ENCODE assay signal across 8 cellular contexts in the genomic region with DNA sequence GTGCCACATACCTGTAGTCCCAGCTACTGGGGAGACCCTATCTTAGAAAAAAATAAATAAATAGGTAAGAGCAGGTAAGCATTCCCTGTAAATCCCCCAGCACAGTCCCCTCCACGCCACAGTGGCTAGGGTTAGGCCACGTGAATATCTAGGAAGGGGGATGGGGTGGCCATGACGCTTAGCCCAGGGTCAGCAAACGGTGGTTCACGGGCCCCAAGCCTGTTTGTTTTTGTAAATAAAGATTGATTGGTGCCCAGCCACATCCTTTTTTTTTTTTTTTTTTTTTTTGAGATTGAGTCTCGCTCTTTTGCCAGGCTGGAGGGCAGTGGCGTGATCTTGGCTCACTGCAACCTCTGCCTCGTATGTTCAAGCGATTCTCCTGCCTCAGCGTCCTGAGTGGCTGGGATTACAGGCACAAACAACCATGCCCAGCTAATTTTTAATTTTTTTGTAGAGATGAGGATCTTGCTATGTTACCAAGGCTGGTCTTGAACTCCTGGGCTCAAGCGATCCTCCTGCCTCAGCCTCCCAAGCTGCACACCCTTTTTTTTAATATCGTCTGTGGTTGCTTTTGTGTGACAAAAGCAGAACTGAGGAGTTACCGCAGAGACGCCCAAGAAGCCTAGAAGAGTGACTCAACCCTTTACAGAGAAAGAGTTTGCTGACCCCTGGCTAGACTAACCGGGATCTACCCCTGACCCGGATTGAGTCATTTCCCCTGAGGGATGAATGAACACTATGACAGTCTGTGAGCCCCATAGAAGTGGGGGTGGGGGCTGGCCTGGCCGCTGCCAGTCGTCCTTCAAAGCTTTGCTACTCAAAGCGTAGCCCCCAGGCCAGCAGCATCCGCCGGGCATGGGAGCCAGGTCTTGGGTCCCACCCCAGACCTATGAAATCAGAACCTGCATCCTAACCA.
A peak's percentile ranks its signal among the peaks of the same experiment; 100 is the strongest.
DNase-seq lines count a peak whose midpoint lies in the region; ATAC-seq and TF ChIP-seq lines count a peak whose summit lies in the region.

No MANE protein-coding gene starts in this region.

- RAD21 ChIA-PET in HCT116 (lab: Charles Lee; ENCODE audit: low non-redundant PET in 1 of 2, low total read pairs in 2 of 2, uncharacterized antibody in 2 of 2, unreplicated experiment in 2 of 2), result no interaction called here

- TF ChIP-seq CTCF in CD14-positive monocyte (IDR thresholded peaks at IDR 0.05) (peak; percentile 40), HCT116 (IDR thresholded peaks at IDR 0.05 in 2 of 3, conservative IDR thresholded peaks at IDR 0.05 in 1 of 3; ENCODE audit: borderline replicate concordance in 1 of 3, insufficient read depth in 1 of 3, low read depth in 2 of 3, low read length in 2 of 3) (peak in 2 of 3 experiments; percentile 28 to 36; a peak in 4 of 6 replicates), foreskin fibroblast (IDR thresholded peaks at IDR 0.05; ENCODE audit: low read depth, low read length) (peak; percentile 17), parathyroid adenoma (IDR thresholded peaks at IDR 0.05) (no peak)

- H3K4me2 ChIP-seq in HCT116 (ENCODE audit: low read length), result peak overlapping the region; percentile 71
- H3K4me2 ChIP-seq in parathyroid adenoma (ENCODE audit: low read length), result no peak overlapping the region

- H3K36me3 Mint-ChIP-seq in CD14-positive monocyte, result peaks cover 5 to 12% of the 10 kb centered on the region in 2 donors

- no peaks in the 10 kb centered on the region for H3K36me3 ChIP-seq in HCT116 (ENCODE audit: control insufficient read depth in 1 of 2, insufficient read depth in 2 of 2, low read length in 2 of 2)
- H3K36me3 ChIP-seq in parathyroid adenoma (ENCODE audit: control insufficient read depth, insufficient read depth, low read length), result no peaks in the 10 kb centered on the region

- no peaks in the 10 kb centered on the region for H3K27me3 ChIP-seq in HCT116 (ENCODE audit: insufficient read depth, low read length)
- H3K27me3 ChIP-seq in parathyroid adenoma (ENCODE audit: control insufficient read depth, insufficient read depth, low read length), result no peaks in the 10 kb centered on the region

- H2AFZ ChIP-seq in HCT116 (ENCODE audit: low read depth, low read length, poor library complexity, severe bottlenecking) (peak overlapping the region; percentile 20), parathyroid adenoma (no peak overlapping the region)

- TF ChIP-seq POLR2A in HCT116 (IDR thresholded peaks at IDR 0.05; ENCODE audit: borderline replicate concordance, extremely low read depth, insufficient read depth, insufficient read length), result no peak

- BruUV-seq in HCT116 (replicated peaks; lab: Mats Ljungman, UMichigan), result no TSS peak

- H3K4me3 ChIP-seq in HCT116 (replicated peaks in 1 of 2; ENCODE audit: low read depth in 1 of 2, low read length in 2 of 2) (peak overlapping the region in 1 of 2 experiments; percentile 25; a peak in 3 of 4 replicates), foreskin fibroblast (ENCODE audit: low read depth in 1 of 2, low read length in 2 of 2) (no peak overlapping the region), parathyroid adenoma (ENCODE audit: low read depth, low read length) (no peak overlapping the region)

- peak overlapping the region; percentile 91 to 98 (median 96) for H3K27ac Mint-ChIP-seq in CD14-positive monocyte

- peaks cover 0 to 5% (median 2%) of the 10 kb centered on the region in 7 donors for H3K9me3 Mint-ChIP-seq in CD14-positive monocyte

- H3K9me2 ChIP-seq in HCT116 (ENCODE audit: insufficient read depth), result no peaks in the 10 kb centered on the region

- ATAC-seq in HCT116, result peak; percentile 84
- no peak for ATAC-seq in HG03442 (IDR thresholded peaks at IDR 0.05; ENCODE audit: unreplicated experiment)
- no peak for ATAC-seq in HG03025 (IDR thresholded peaks at IDR 0.05; ENCODE audit: low FRiP score, unreplicated experiment)

- no peaks in the 10 kb centered on the region for H4K20me1 ChIP-seq in HCT116 (ENCODE audit: insufficient read depth)

- H3K4me1 Mint-ChIP-seq in CD14-positive monocyte, result peaks cover 77% of the 10 kb centered on the region

- H3K27ac ChIP-seq in HCT116 (ENCODE audit: low read depth, low read length) (peak overlapping the region; percentile 21), parathyroid adenoma (peak overlapping the region; percentile 17)

- CTCF ChIA-PET in HCT116 (lab: Charles Lee), result no interaction called here

- H3K9ac ChIP-seq in HCT116 (ENCODE audit: low read length) (peak overlapping the region; percentile 42), parathyroid adenoma (no peak overlapping the region)

- DNase-seq in CD14-positive monocyte (ENCODE audit: low spot score), result peak; percentile 95
- DNase-seq in HCT116 (ENCODE audit: low read depth, low spot score), result peak; percentile 79
- peak; percentile 86 for DNase-seq in SW480 (ENCODE audit: low spot score)
- peak; percentile 94 to 96 for DNase-seq in foreskin fibroblast
- DNase-seq in NCI-H1694 (lab: John Stamatoyannopoulos, UW), result no peak

- H3K4me1 ChIP-seq in HCT116 (ENCODE audit: control insufficient read depth in 1 of 2, insufficient read depth in 2 of 2, low read length in 2 of 2) (peaks cover 45 to 77% of the 10 kb centered on the region in 2 experiments), parathyroid adenoma (peaks cover 2% of the 10 kb centered on the region)

- TF ChIP-seq RAD21 in HCT116 (IDR thresholded peaks at IDR 0.05; ENCODE audit: low read depth), result peak; percentile 80

- H3K79me2 ChIP-seq in HCT116 (ENCODE audit: insufficient read depth, low read length) (no peaks in the 10 kb centered on the region), parathyroid adenoma (no peaks in the 10 kb centered on the region)

- H3K27me3 Mint-ChIP-seq in CD14-positive monocyte (ENCODE audit: low read depth in 3 of 3), result peaks cover 0 to 9% (median 3%) of the 10 kb centered on the region in 3 donors

- POLR2A ChIA-PET in HCT116 (lab: Charles Lee), result interaction anchor here (1.1 kb wide), 1 partner anchor 9 kb away, joined by 3 read pairs; no protein-coding TSS in a partner anchor

- peak overlapping the region; percentile 60 to 68 for H3K4me3 Mint-ChIP-seq in CD14-positive monocyte

- intact Hi-C loops in CD14-positive monocyte (cut with micrococcal nuclease) (loop anchor here (2.0 to 10.0 kb wide), 7 partner anchors 32 to 286 kb away; a partner anchor contains a TSS), HCT116 (cut with micrococcal nuclease) (loop anchor here (5.0 kb wide), 1 partner anchor 114 kb away; a partner anchor contains a TSS)

- H3K9me3 ChIP-seq in HCT116 (ENCODE audit: control insufficient read depth in 1 of 2, insufficient read depth in 1 of 2, low read depth in 1 of 2, low read length in 2 of 2), result no peaks in the 10 kb centered on the region
- H3K9me3 ChIP-seq in parathyroid adenoma (ENCODE audit: control insufficient read depth, low read length), result no peaks in the 10 kb centered on the region

TF ChIP-seq in HCT116, 20 proteins besides CTCF, POLR2A, EP300 and RAD21 (continues in another document):
- TF ChIP-seq TCF7L2 (IDR thresholded peaks at IDR 0.05; ENCODE audit: borderline replicate concordance, extremely low read depth, insufficient read depth, insufficient read length), result no peak
- TF ChIP-seq CEBPB (IDR thresholded peaks at IDR 0.05; ENCODE audit: low read depth), result no peak
- no peak for TF ChIP-seq EZH2phosphoT487 (IDR thresholded peaks at IDR 0.05; ENCODE audit: borderline replicate concordance)
- peak; percentile 73; the same call in 1 of the 2 replicates for TF ChIP-seq SP1 (IDR thresholded peaks at IDR 0.05; ENCODE audit: low read depth)
- TF ChIP-seq ZFX (IDR thresholded peaks at IDR 0.05), result no peak
- TF ChIP-seq, protein P1, sequence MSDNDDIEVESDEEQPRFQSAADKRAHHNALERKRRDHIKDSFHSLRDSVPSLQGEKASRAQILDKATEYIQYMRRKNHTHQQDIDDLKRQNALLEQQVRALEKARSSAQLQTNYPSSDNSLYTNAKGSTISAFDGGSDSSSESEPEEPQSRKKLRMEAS (IDR thresholded peaks at IDR 0.05), result no peak
- TF ChIP-seq, protein P2, sequence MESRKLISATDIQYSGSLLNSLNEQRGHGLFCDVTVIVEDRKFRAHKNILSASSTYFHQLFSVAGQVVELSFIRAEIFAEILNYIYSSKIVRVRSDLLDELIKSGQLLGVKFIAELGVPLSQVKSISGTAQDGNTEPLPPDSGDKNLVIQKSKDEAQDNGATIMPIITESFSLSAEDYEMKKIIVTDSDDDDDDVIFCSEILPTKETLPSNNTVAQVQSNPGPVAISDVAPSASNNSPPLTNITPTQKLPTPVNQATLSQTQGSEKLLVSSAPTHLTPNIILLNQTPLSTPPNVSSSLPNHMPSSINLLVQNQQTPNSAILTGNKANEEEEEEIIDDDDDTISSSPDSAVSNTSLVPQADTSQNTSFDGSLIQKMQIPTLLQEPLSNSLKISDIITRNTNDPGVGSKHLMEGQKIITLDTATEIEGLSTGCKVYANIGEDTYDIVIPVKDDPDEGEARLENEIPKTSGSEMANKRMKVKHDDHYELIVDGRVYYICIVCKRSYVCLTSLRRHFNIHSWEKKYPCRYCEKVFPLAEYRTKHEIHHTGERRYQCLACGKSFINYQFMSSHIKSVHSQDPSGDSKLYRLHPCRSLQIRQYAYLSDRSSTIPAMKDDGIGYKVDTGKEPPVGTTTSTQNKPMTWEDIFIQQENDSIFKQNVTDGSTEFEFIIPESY (IDR thresholded peaks at IDR 0.05; ENCODE audit: extremely low read depth, insufficient replicate concordance, low read length), result no peak
- 0 out of 2 replicates have a peak, but pooled peaks have one; percentile 50 for TF ChIP-seq CBX3 (IDR thresholded peaks at IDR 0.05; ENCODE audit: low read depth)
- TF ChIP-seq POLR2AphosphoS5 (IDR thresholded peaks at IDR 0.05; ENCODE audit: low read depth, low read length), result peak; percentile 52; the same call in 1 of the 2 replicates
- TF ChIP-seq EZH2 (IDR thresholded peaks at IDR 0.05), result no peak
